In the genomic region with DNA sequence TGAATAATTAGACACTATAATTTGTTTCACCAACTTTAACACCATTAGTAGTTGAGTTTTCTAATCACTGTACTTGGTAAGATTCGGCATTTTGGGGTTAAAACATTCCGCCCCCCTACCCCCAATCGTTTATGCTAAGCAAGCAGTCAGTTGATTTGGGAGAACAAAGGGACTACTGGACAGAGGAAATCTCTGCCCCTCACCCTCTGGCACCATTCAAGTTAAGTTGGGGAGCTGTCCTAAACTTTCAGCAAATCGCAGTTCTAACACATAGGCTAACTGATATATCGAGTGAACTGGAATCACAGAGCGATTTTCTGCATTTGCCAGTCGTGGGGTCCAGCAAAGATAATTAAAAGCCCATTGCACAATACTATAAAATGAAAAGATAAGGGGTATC, we compare ENCODE assay signal across 2 cellular contexts.
TF ChIP-seq lines count a peak whose summit lies in the region.

No MANE protein-coding gene starts in this region.

TF ChIP-seq in A549, 52 proteins besides CTCF, POLR2A, EP300 and RAD21 (continued from another document):
- peak in 1 of 2 experiments; percentile 24; a peak in 1 of 4 replicates for TF ChIP-seq CEBPB (IDR thresholded peaks at IDR 0.05)
- TF ChIP-seq, protein P1, sequence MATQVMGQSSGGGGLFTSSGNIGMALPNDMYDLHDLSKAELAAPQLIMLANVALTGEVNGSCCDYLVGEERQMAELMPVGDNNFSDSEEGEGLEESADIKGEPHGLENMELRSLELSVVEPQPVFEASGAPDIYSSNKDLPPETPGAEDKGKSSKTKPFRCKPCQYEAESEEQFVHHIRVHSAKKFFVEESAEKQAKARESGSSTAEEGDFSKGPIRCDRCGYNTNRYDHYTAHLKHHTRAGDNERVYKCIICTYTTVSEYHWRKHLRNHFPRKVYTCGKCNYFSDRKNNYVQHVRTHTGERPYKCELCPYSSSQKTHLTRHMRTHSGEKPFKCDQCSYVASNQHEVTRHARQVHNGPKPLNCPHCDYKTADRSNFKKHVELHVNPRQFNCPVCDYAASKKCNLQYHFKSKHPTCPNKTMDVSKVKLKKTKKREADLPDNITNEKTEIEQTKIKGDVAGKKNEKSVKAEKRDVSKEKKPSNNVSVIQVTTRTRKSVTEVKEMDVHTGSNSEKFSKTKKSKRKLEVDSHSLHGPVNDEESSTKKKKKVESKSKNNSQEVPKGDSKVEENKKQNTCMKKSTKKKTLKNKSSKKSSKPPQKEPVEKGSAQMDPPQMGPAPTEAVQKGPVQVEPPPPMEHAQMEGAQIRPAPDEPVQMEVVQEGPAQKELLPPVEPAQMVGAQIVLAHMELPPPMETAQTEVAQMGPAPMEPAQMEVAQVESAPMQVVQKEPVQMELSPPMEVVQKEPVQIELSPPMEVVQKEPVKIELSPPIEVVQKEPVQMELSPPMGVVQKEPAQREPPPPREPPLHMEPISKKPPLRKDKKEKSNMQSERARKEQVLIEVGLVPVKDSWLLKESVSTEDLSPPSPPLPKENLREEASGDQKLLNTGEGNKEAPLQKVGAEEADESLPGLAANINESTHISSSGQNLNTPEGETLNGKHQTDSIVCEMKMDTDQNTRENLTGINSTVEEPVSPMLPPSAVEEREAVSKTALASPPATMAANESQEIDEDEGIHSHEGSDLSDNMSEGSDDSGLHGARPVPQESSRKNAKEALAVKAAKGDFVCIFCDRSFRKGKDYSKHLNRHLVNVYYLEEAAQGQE (IDR thresholded peaks at IDR 0.05) = peak; percentile 71
- TF ChIP-seq ZFP36 (IDR thresholded peaks at IDR 0.05; ENCODE audit: borderline replicate concordance, partially characterized antibody) = no peak

TF ChIP-seq in PFSK-1, 5 proteins besides CTCF, POLR2A, EP300 and RAD21 (continued from another document):
- no peak for TF ChIP-seq SIN3A (IDR thresholded peaks at IDR 0.05; ENCODE audit: borderline replicate concordance, insufficient read depth, low read length)
